ENCODE assay signal across 14 cellular contexts in the genomic region with DNA sequence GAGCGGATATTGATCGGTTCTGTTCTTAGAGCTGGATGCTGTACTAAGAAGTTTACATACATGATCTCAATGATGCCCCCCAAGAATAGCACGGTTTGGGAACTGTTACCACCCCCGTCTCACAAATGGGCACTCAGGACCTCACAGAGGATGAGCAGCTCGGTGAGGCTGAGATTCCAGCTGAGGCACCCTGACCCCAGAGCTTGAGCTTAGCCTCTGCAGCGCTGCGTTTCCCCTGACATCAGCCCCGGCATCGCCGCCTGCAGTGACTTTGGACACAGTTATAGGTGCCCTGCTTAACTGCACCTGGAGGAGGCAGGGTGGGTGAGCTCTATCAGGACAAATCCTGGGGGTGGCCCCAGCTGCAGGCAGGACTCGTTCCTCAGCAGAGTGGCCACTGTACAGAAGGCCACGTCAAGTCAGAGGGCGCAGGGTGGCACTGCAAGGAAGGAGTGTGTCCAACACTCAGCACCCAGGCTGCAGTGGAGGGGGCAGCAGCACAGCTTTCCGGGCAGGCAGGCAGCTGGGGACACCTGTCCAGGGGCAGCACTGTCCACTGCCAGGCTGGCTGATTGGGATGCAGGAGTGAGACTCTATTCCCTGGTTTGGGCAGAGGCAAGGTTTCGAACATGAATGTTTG.
DNase-seq lines count a peak whose midpoint lies in the region; TF ChIP-seq lines count a peak whose summit lies in the region.
"Had no signal": no experiment of that assay in that cellular context is flagged by ENCODE, and none has a peak within 500 bp of the region (broad histone marks: within the 10 kb centered on the region; RNA-seq: fewer than 3 reads in every experiment).

No MANE protein-coding gene starts in this region.

- WGBS in H9 (ENCODE audit: extremely low coverage, insufficient read length, low lambda C conversion rate) = no CpG with 5 or more reads among the region's 15 CpGs

- H3K79me1 ChIP-seq in H9 (ENCODE audit: insufficient read depth, low read depth, low read length, poor library complexity, severe bottlenecking) = no peaks in the 10 kb centered on the region

- H3K4me2 ChIP-seq in H9 (ENCODE audit: insufficient read depth, insufficient read length, low read length) = no peak overlapping the region
- no peak overlapping the region for H3K4me2 ChIP-seq in osteoblast (ENCODE audit: insufficient read depth, low read length)

- H3K56ac ChIP-seq in H9 (ENCODE audit: insufficient read length, low read depth, low read length) = no peak overlapping the region

- no peak overlapping the region for H4K8ac ChIP-seq in H9 (replicated peaks; ENCODE audit: insufficient read length, low read depth, low read length)

- H4K91ac ChIP-seq in H9 (ENCODE audit: insufficient read length, low read depth, low read length) = no peak overlapping the region

- H2BK12ac ChIP-seq in H9 (ENCODE audit: insufficient read length, low read depth, low read length) = no peak overlapping the region

- no peak overlapping the region for H3K4me3 Mint-ChIP-seq in activated CD4-positive, alpha-beta memory T cell treated with anti-CD3 and anti-CD28 coated beads for 36 hours
- no peak overlapping the region for H3K4me3 Mint-ChIP-seq in activated CD4-positive, alpha-beta memory T cell treated with anti-CD3 and anti-CD28 coated beads, Interleukin-2, amount 10 ng/mL, durations not matched to agents 7 days and 5 days
- H3K4me3 Mint-ChIP-seq in H9 = no peak overlapping the region
- H3K4me3 Mint-ChIP-seq in activated CD4-positive, alpha-beta T cell treated with anti-CD3 and anti-CD28 coated beads, Interleukin-2, amount 10 ng/mL, durations not matched to agents 7 days and 5 days = no peak overlapping the region
- H3K4me3 Mint-ChIP-seq: CD14-positive monocyte had no signal

- no peaks in the 10 kb centered on the region for H3K27me3 ChIP-seq in H9 (ENCODE audit: insufficient read depth, low read length)
- peaks cover 3% of the 10 kb centered on the region for H3K27me3 ChIP-seq in osteoblast (ENCODE audit: insufficient read depth, low read length)

- no peak overlapping the region for H3K27ac Mint-ChIP-seq in activated CD4-positive, alpha-beta memory T cell treated with anti-CD3 and anti-CD28 coated beads for 36 hours
- H3K27ac Mint-ChIP-seq in activated CD4-positive, alpha-beta memory T cell treated with anti-CD3 and anti-CD28 coated beads, Interleukin-2, amount 10 ng/mL, durations not matched to agents 7 days and 5 days = no peak overlapping the region
- H3K27ac Mint-ChIP-seq in H9 = no peak overlapping the region
- no peak overlapping the region for H3K27ac Mint-ChIP-seq in activated CD4-positive, alpha-beta T cell treated with anti-CD3 and anti-CD28 coated beads, Interleukin-2, amount 10 ng/mL, durations not matched to agents 7 days and 5 days
- H3K27ac Mint-ChIP-seq: CD14-positive monocyte had no signal

- H3K79me2 ChIP-seq in H9 (ENCODE audit: insufficient read depth, low read length) = no peaks in the 10 kb centered on the region
- no peaks in the 10 kb centered on the region for H3K79me2 ChIP-seq in osteoblast (ENCODE audit: insufficient read depth, low read length)

- no peak overlapping the region; the same call in 1 of the 2 replicates for H3K14ac ChIP-seq in H9 (ENCODE audit: insufficient read depth, low read length)

- intact Hi-C loops in activated CD4-positive, alpha-beta memory T cell treated with anti-CD3 and anti-CD28 coated beads for 36 hours (cut with micrococcal nuclease) = no loop called here

- POLR2A ChIA-PET in activated CD4-positive, alpha-beta memory T cell treated with anti-CD3 and anti-CD28 coated beads for 36 hours (lab: Charles Lee) = no interaction called here
- POLR2A ChIA-PET in activated CD4-positive, alpha-beta memory T cell treated with anti-CD3 and anti-CD28 coated beads, Interleukin-2, amount 10 ng/mL, durations not matched to agents 7 days and 5 days (lab: Charles Lee) = interaction anchor here (1.3 kb wide), 1 partner anchor 67 kb away, joined by 4 read pairs; no protein-coding TSS in a partner anchor
- POLR2A ChIA-PET in activated CD4-positive, alpha-beta T cell treated with anti-CD3 and anti-CD28 coated beads, Interleukin-2, amount 10 ng/mL, durations not matched to agents 7 days and 5 days (lab: Charles Lee) = no interaction called here

- H3K18ac ChIP-seq in H9 (ENCODE audit: insufficient read length, low read depth, low read length) = no peak overlapping the region

- H2BK15ac ChIP-seq in H9 (ENCODE audit: low read depth, low read length) = no peak overlapping the region

- no peak overlapping the region for H2AFZ ChIP-seq in H9 (ENCODE audit: low read length)
- no peak overlapping the region for H2AFZ ChIP-seq in osteoblast (ENCODE audit: low read length)

- peak; percentile 2 for DNase-seq in activated CD4-positive, alpha-beta memory T cell treated with anti-CD3 and anti-CD28 coated beads for 36 hours
- no peak for DNase-seq in activated CD4-positive, alpha-beta memory T cell treated with anti-CD3 and anti-CD28 coated beads, Interleukin-2, amount 10 ng/mL, durations not matched to agents 7 days and 5 days
- DNase-seq in H9 = peak; percentile 22
- DNase-seq in ecto neural progenitor cell (ENCODE audit: low spot score) = peak; percentile 44
- DNase-seq in osteoblast (ENCODE audit: insufficient read length, low spot score, missing footprints) = peak; percentile 37
- no peak for DNase-seq in NCI-H510A treated with DMSO at 0.1 percent for 48 hours (lab: John Stamatoyannopoulos, UW)
- no peak for DNase-seq in CD1c-positive myeloid dendritic cell (ENCODE audit: extremely low spot score)
- no peak for DNase-seq in activated CD4-positive, alpha-beta T cell treated with anti-CD3 and anti-CD28 coated beads, Interleukin-2, amount 10 ng/mL, durations not matched to agents 7 days and 5 days
- DNase-seq: 8988T, DMS79 treated with DMSO at 0.1 percent for 48 hours, KBM-7, NCI-H1694 treated with DMSO at 0.1 percent for 48 hours, NCI-H748 treated with DMSO at 0.1 percent for 48 hours had no signal

- no peak overlapping the region for H2BK5ac ChIP-seq in H9 (ENCODE audit: insufficient read length, low read length)

- no peaks in the 10 kb centered on the region for H3K36me3 Mint-ChIP-seq in activated CD4-positive, alpha-beta memory T cell treated with anti-CD3 and anti-CD28 coated beads for 36 hours
- no peaks in the 10 kb centered on the region for H3K36me3 Mint-ChIP-seq in activated CD4-positive, alpha-beta memory T cell treated with anti-CD3 and anti-CD28 coated beads, Interleukin-2, amount 10 ng/mL, durations not matched to agents 7 days and 5 days (ENCODE audit: low read depth)
- no peaks in the 10 kb centered on the region for H3K36me3 Mint-ChIP-seq in H9 (ENCODE audit: insufficient read depth in 1 of 3, low read depth in 3 of 3)
- no peaks in the 10 kb centered on the region for H3K36me3 Mint-ChIP-seq in activated CD4-positive, alpha-beta T cell treated with anti-CD3 and anti-CD28 coated beads, Interleukin-2, amount 10 ng/mL, durations not matched to agents 7 days and 5 days (ENCODE audit: low read depth)
- H3K36me3 Mint-ChIP-seq: CD14-positive monocyte had no signal

- no peaks in the 10 kb centered on the region for H3K4me1 ChIP-seq in H9 (ENCODE audit: insufficient read depth, low read length)
- no peaks in the 10 kb centered on the region for H3K4me1 ChIP-seq in osteoblast (ENCODE audit: insufficient read depth, low read length)

- H3K23me2 ChIP-seq in H9 (ENCODE audit: insufficient read length, low read depth, low read length, poor library complexity, severe bottlenecking) = no peaks in the 10 kb centered on the region

- no peak overlapping the region for H4K5ac ChIP-seq in H9 (ENCODE audit: insufficient read length, low read depth, low read length)

- H3K4me3 ChIP-seq in osteoblast (ENCODE audit: insufficient read depth, low read length) = no peak overlapping the region

- H3K9me3 Mint-ChIP-seq in activated CD4-positive, alpha-beta memory T cell treated with anti-CD3 and anti-CD28 coated beads for 36 hours = no peaks in the 10 kb centered on the region
- H3K9me3 Mint-ChIP-seq in activated CD4-positive, alpha-beta memory T cell treated with anti-CD3 and anti-CD28 coated beads, Interleukin-2, amount 10 ng/mL, durations not matched to agents 7 days and 5 days = no peaks in the 10 kb centered on the region
- H3K9me3 Mint-ChIP-seq in H9 = no peaks in the 10 kb centered on the region
- no peaks in the 10 kb centered on the region for H3K9me3 Mint-ChIP-seq in activated CD4-positive, alpha-beta T cell treated with anti-CD3 and anti-CD28 coated beads, Interleukin-2, amount 10 ng/mL, durations not matched to agents 7 days and 5 days
- H3K9me3 Mint-ChIP-seq: CD14-positive monocyte had no signal

- no peaks in the 10 kb centered on the region for H3K4me1 Mint-ChIP-seq in activated CD4-positive, alpha-beta memory T cell treated with anti-CD3 and anti-CD28 coated beads for 36 hours (ENCODE audit: low read depth)
- no peaks in the 10 kb centered on the region for H3K4me1 Mint-ChIP-seq in activated CD4-positive, alpha-beta memory T cell treated with anti-CD3 and anti-CD28 coated beads, Interleukin-2, amount 10 ng/mL, durations not matched to agents 7 days and 5 days
- no peaks in the 10 kb centered on the region; a peak in 1 of 4 replicates for H3K4me1 Mint-ChIP-seq in H9
- H3K4me1 Mint-ChIP-seq in activated CD4-positive, alpha-beta T cell treated with anti-CD3 and anti-CD28 coated beads, Interleukin-2, amount 10 ng/mL, durations not matched to agents 7 days and 5 days = no peaks in the 10 kb centered on the region
- H3K4me1 Mint-ChIP-seq: CD14-positive monocyte had no signal

- H3K4ac ChIP-seq in H9 (ENCODE audit: low read depth, low read length) = no peak overlapping the region

- TF ChIP-seq CTCF in H9 (conservative IDR thresholded peaks at IDR 0.05) = no peak
- no peak for TF ChIP-seq CTCF in osteoblast (IDR thresholded peaks at IDR 0.05; ENCODE audit: extremely low read depth, low read depth, low read length)

- no peak overlapping the region for H2BK20ac ChIP-seq in H9 (ENCODE audit: low read depth, low read length, poor library complexity, severe bottlenecking)

- H4K20me1 ChIP-seq in H9 (ENCODE audit: control insufficient read depth, insufficient read depth, insufficient read length) (no peaks in the 10 kb centered on the region), osteoblast (ENCODE audit: insufficient read depth, low read length) (no peaks in the 10 kb centered on the region)

- H2BK120ac ChIP-seq in H9 (ENCODE audit: low read depth, low read length, poor library complexity, severe bottlenecking) = no peak overlapping the region

- no peaks in the 10 kb centered on the region for H3K27me3 Mint-ChIP-seq in activated CD4-positive, alpha-beta memory T cell treated with anti-CD3 and anti-CD28 coated beads for 36 hours
- H3K27me3 Mint-ChIP-seq in activated CD4-positive, alpha-beta memory T cell treated with anti-CD3 and anti-CD28 coated beads, Interleukin-2, amount 10 ng/mL, durations not matched to agents 7 days and 5 days = peaks cover 5% of the 10 kb centered on the region
- H3K27me3 Mint-ChIP-seq in H9 (ENCODE audit: low read depth) = no peaks in the 10 kb centered on the region; the same call in none of the 2 replicates
- no peaks in the 10 kb centered on the region for H3K27me3 Mint-ChIP-seq in activated CD4-positive, alpha-beta T cell treated with anti-CD3 and anti-CD28 coated beads, Interleukin-2, amount 10 ng/mL, durations not matched to agents 7 days and 5 days

- H3K9me3 ChIP-seq in H9 (ENCODE audit: control insufficient read depth, low read depth, low read length) (no peaks in the 10 kb centered on the region), osteoblast (ENCODE audit: low read depth, low read length) (no peaks in the 10 kb centered on the region)

- H3K23ac ChIP-seq in H9 (ENCODE audit: insufficient read length, low read depth, low read length) = no peak overlapping the region

- CTCF ChIA-PET in activated CD4-positive, alpha-beta memory T cell treated with anti-CD3 and anti-CD28 coated beads for 36 hours (lab: Charles Lee) = interaction anchor here (0.6 to 3.1 kb wide), 4 partner anchors 8 to 106 kb away, joined by 3 to 16 read pairs (median 3); no protein-coding TSS in a partner anchor
- CTCF ChIA-PET in activated CD4-positive, alpha-beta memory T cell treated with anti-CD3 and anti-CD28 coated beads, Interleukin-2, amount 10 ng/mL, durations not matched to agents 7 days and 5 days (lab: Charles Lee) = interaction anchor here (1.1 to 2.2 kb wide), 3 partner anchors 8 to 106 kb away, joined by 3 to 6 read pairs (median 4); no protein-coding TSS in a partner anchor
- CTCF ChIA-PET in activated CD4-positive, alpha-beta T cell treated with anti-CD3 and anti-CD28 coated beads, Interleukin-2, amount 10 ng/mL, durations not matched to agents 7 days and 5 days (lab: Charles Lee) = interaction anchor here (2.6 kb wide), 1 partner anchor 106 kb away, joined by 10 read pairs; no protein-coding TSS in a partner anchor

- no peak overlapping the region for H2AK5ac ChIP-seq in H9 (ENCODE audit: insufficient read length, low read length)

- H3K36me3 ChIP-seq in osteoblast (ENCODE audit: insufficient read depth, low read length) = no peaks in the 10 kb centered on the region

- H3K27ac ChIP-seq in H9 (ENCODE audit: insufficient read length, low read depth, low read length) = no peak overlapping the region
- no peak overlapping the region for H3K27ac ChIP-seq in osteoblast (ENCODE audit: low read depth, low read length)

- no peak overlapping the region for H3T11ph ChIP-seq in H9 (ENCODE audit: low read length)

- H3K9ac ChIP-seq in H9 (ENCODE audit: extremely low read depth, insufficient read length, low read length) = no peak overlapping the region

Comparison
In these comparisons a context has a peak if more than half of its experiments do, and no peak if none do; other contexts are left out.
1. DNase-seq: peak in activated CD4-positive, alpha-beta memory T cell treated with anti-CD3 and anti-CD28 coated beads for 36 hours (single experiment), H9 (single experiment), ecto neural progenitor cell (single experiment) and osteoblast (single experiment); none in activated CD4-positive, alpha-beta memory T cell treated with anti-CD3 and anti-CD28 coated beads, Interleukin-2, amount 10 ng/mL, durations not matched to agents 7 days and 5 days (single experiment), NCI-H510A treated with DMSO at 0.1 percent for 48 hours (single experiment), CD1c-positive myeloid dendritic cell (single experiment) and activated CD4-positive, alpha-beta T cell treated with anti-CD3 and anti-CD28 coated beads, Interleukin-2, amount 10 ng/mL, durations not matched to agents 7 days and 5 days (single experiment).